ENCODE assay signal across 10 cellular contexts in genomic region chr1:225343618-225344017, GRCh38.
A peak's percentile ranks its signal among the peaks of the same experiment; 100 is the strongest.
DNase-seq lines count a peak whose midpoint lies in the region; ATAC-seq and TF ChIP-seq lines count a peak whose summit lies in the region.
"Had no signal": no experiment of that assay in that cellular context is flagged by ENCODE, and none has a peak within 500 bp of the region (broad histone marks: within the 10 kb centered on the region; RNA-seq: fewer than 3 reads in every experiment).

No MANE protein-coding gene starts in this region.

- H3K36me3 Mint-ChIP-seq in endodermal cell (ENCODE audit: low read depth), result no peaks in the 10 kb centered on the region

- no peak overlapping the region for H3K4me3 Mint-ChIP-seq in endodermal cell
- H3K4me3 Mint-ChIP-seq: naive B cell had no signal

- H3K27ac Mint-ChIP-seq in endodermal cell, result no peak overlapping the region

- H3K4me1 Mint-ChIP-seq in endodermal cell, result peaks cover 6% of the 10 kb centered on the region
- H3K4me1 Mint-ChIP-seq: naive B cell had no signal

- H3K27me3 ChIP-seq in AG04450 (ENCODE audit: control insufficient read depth, insufficient read depth, low read length) (no peaks in the 10 kb centered on the region), endodermal cell (ENCODE audit: control insufficient read depth, insufficient read depth, low read length, poor library complexity, severe bottlenecking) (no peaks in the 10 kb centered on the region)

- peaks cover 2% of the 10 kb centered on the region for H3K27me3 Mint-ChIP-seq in endodermal cell (ENCODE audit: insufficient read depth)

- TF ChIP-seq CTCF in AG04450 (IDR thresholded peaks at IDR 0.05; ENCODE audit: low read depth, low read length) (peak; percentile 18; the same call in 1 of the 2 replicates), GM12865 (IDR thresholded peaks at IDR 0.05; ENCODE audit: insufficient read depth, low read depth, low read length, missing control alignments) (peak; percentile 10), endodermal cell (conservative IDR thresholded peaks at IDR 0.05) (peak; percentile 60)

- H3K4me3 ChIP-seq in AG04450 (ENCODE audit: low read depth, low read length) (no peak overlapping the region), GM12865 (ENCODE audit: low read depth, low read length) (no peak overlapping the region), endodermal cell (ENCODE audit: low read length) (no peak overlapping the region)

- H3K9me3 ChIP-seq in AG04450 (ENCODE audit: control insufficient read depth, insufficient read depth, low read length) (no peaks in the 10 kb centered on the region), endodermal cell (ENCODE audit: control insufficient read depth, low read length) (no peaks in the 10 kb centered on the region)

- DNase-seq in AG04450 (ENCODE audit: low read depth, low spot score) (no peak), GM12865 (ENCODE audit: low read depth) (peak; percentile 7), NOMO-1 treated with DMSO at 0.1 percent for 48 hours (lab: John Stamatoyannopoulos, UW; ENCODE audit: unreplicated experiment) (peak; percentile 67), endodermal cell (no peak), HK-2 (ENCODE audit: unreplicated experiment) (no peak), activated gamma-delta T cell (lab: John Stamatoyannopoulos, UW) (no peak)
- DNase-seq in central memory CD4-positive, alpha-beta T cell, result no peak
- DNase-seq: naive B cell, NCI-H2227 treated with DMSO at 0.1 percent for 48 hours had no signal

- CTCF ChIA-PET in AG04450 (lab: Charles Lee), result interaction anchor here (1.2 kb wide), 1 partner anchor 24 kb away, joined by 7 read pairs; no protein-coding TSS in a partner anchor

- H3K27ac ChIP-seq in AG04450 (ENCODE audit: low read depth, low read length), result no peak overlapping the region
- H3K27ac ChIP-seq in endodermal cell (ENCODE audit: low read depth, low read length), result no peak overlapping the region

- peaks cover 1% of the 10 kb centered on the region for H3K9me3 Mint-ChIP-seq in endodermal cell

- H3K4me1 ChIP-seq in endodermal cell (ENCODE audit: control insufficient read depth, insufficient read depth, low read length), result no peaks in the 10 kb centered on the region

- POLR2A ChIA-PET in AG04450 (lab: Yijun Ruan, JAX), result no interaction called here

- no peaks in the 10 kb centered on the region for H3K36me3 ChIP-seq in endodermal cell (ENCODE audit: control insufficient read depth, insufficient read depth, low read length)

- no peak overlapping the region for H3K9ac ChIP-seq in endodermal cell (ENCODE audit: extremely low read depth, low read length, poor library complexity, severe bottlenecking)

- ATAC-seq in HG03565 (IDR thresholded peaks at IDR 0.05; ENCODE audit: unreplicated experiment), result no peak

Comparison
In these comparisons a context has a peak if more than half of its experiments do, and no peak if none do; other contexts are left out.
1. DNase-seq: peak in GM12865 (single experiment) and NOMO-1 treated with DMSO at 0.1 percent for 48 hours (single experiment); none in AG04450 (single experiment), endodermal cell (single experiment), HK-2 (single experiment), activated gamma-delta T cell (single experiment) and central memory CD4-positive, alpha-beta T cell (single experiment).
2. CTCF ChIP-seq: peak in every context shown above with its lines; median percentile 60 in endodermal cell; 18 in AG04450; 10 in GM12865.